1 cellular context compared by ENCODE assay signal in genomic region chr12:80707830-80708534, GRCh38.
TF ChIP-seq lines count a peak whose summit lies in the region.

No MANE protein-coding gene starts in this region.

TF ChIP-seq in IMR-90, 13 proteins besides CTCF, POLR2A, EP300 and RAD21:
- TF ChIP-seq BHLHE40 (IDR thresholded peaks at IDR 0.05; ENCODE audit: low read depth, low read length) (no peak), CHD1 (IDR thresholded peaks at IDR 0.05; ENCODE audit: low read depth, low read length) (no peak), MAFK (IDR thresholded peaks at IDR 0.05; ENCODE audit: low read depth, low read length) (no peak), FOS (IDR thresholded peaks at IDR 0.05; ENCODE audit: low read depth, low read length) (no peak), ELK1 (IDR thresholded peaks at IDR 0.05; ENCODE audit: borderline replicate concordance, low read depth, low read length) (no peak), SMC3 (IDR thresholded peaks at IDR 0.05; ENCODE audit: low read depth, low read length) (no peak), RCOR1 (IDR thresholded peaks at IDR 0.05; ENCODE audit: insufficient replicate concordance, low read length) (no peak), CEBPB (IDR thresholded peaks at IDR 0.05; ENCODE audit: low read depth, low read length) (no peak), NFE2L2 (IDR thresholded peaks at IDR 0.05; ENCODE audit: low read depth, low read length) (no peak), MXI1 (IDR thresholded peaks at IDR 0.05; ENCODE audit: borderline replicate concordance, low read depth, low read length) (no peak), MAZ (IDR thresholded peaks at IDR 0.05; ENCODE audit: borderline replicate concordance, low read depth, low read length) (no peak)
